In genomic region chr13:65921933-65922332, GRCh38 we compare ENCODE assay signal across 18 cellular contexts.
DNase-seq lines count a peak whose midpoint lies in the region; ATAC-seq and TF ChIP-seq lines count a peak whose summit lies in the region.
"Had no signal": no experiment of that assay in that cellular context is flagged by ENCODE, and none has a peak within 500 bp of the region (broad histone marks: within the 10 kb centered on the region; RNA-seq: fewer than 3 reads in every experiment).

No MANE protein-coding gene starts in this region.

- H3K79me2 ChIP-seq in osteoblast (ENCODE audit: insufficient read depth, low read length), result no peaks in the 10 kb centered on the region

- H3K27me3 ChIP-seq in RWPE2 (ENCODE audit: insufficient read depth, poor library complexity, severe bottlenecking) (no peaks in the 10 kb centered on the region), osteoblast (ENCODE audit: insufficient read depth, low read length) (no peaks in the 10 kb centered on the region), spleen (replicated peaks in 1 of 7) (no peaks in the 10 kb centered on the region)

- TF ChIP-seq POLR2A in spleen (IDR thresholded peaks at IDR 0.05), result no peak

- WGBS in spleen, 5 donors, result 81 to 94% (median 87%) methylated on average over 2 of the region's 2 CpGs

- ATAC-seq in RWPE2 (ENCODE audit: low read depth) (peak; percentile 54; the same call in 2 of the 3 replicates), GM19397 (IDR thresholded peaks at IDR 0.05; ENCODE audit: unreplicated experiment) (no peak), GM21717 (IDR thresholded peaks at IDR 0.05; ENCODE audit: unreplicated experiment) (no peak)

- no peaks in the 10 kb centered on the region for H3K36me3 ChIP-seq in RWPE2 (ENCODE audit: low read depth)
- no peaks in the 10 kb centered on the region for H3K36me3 ChIP-seq in osteoblast (ENCODE audit: insufficient read depth, low read length)
- no peaks in the 10 kb centered on the region for H3K36me3 ChIP-seq in spleen

- H3K4me2 ChIP-seq in osteoblast (ENCODE audit: insufficient read depth, low read length), result peak overlapping the region; percentile 67

- H3K4me1 ChIP-seq in RWPE2 (ENCODE audit: insufficient read depth, poor library complexity, severe bottlenecking), result peaks cover 19% of the 10 kb centered on the region
- peaks cover 11% of the 10 kb centered on the region for H3K4me1 ChIP-seq in osteoblast (ENCODE audit: insufficient read depth, low read length)
- H3K4me1 ChIP-seq in spleen, result no peaks in the 10 kb centered on the region

- intact Hi-C loops in spleen (cut with DNase I; ENCODE audit: low total_unique reads), result no loop called here

- no peaks in the 10 kb centered on the region for H3K9me3 ChIP-seq in RWPE2 (ENCODE audit: severe bottlenecking)
- H3K9me3 ChIP-seq in osteoblast (ENCODE audit: low read depth, low read length), result no peaks in the 10 kb centered on the region
- H3K9me3 ChIP-seq in spleen, result peaks cover 0 to 5% (median 0%) of the 10 kb centered on the region in 8 donors

- TF ChIP-seq CTCF in AG09309 (IDR thresholded peaks at IDR 0.05; ENCODE audit: control insufficient read depth, insufficient read depth, low read depth, low read length, missing control alignments), result no peak
- TF ChIP-seq CTCF in RWPE2 (IDR thresholded peaks at IDR 0.05; ENCODE audit: poor library complexity, severe bottlenecking), result no peak
- TF ChIP-seq CTCF in choroid plexus epithelial cell (conservative IDR thresholded peaks at IDR 0.05; ENCODE audit: low read depth, low read length), result no peak
- no peak for TF ChIP-seq CTCF in osteoblast (IDR thresholded peaks at IDR 0.05; ENCODE audit: extremely low read depth, low read depth, low read length)
- TF ChIP-seq CTCF in spleen (IDR thresholded peaks at IDR 0.05 in 8 of 11, conservative IDR thresholded peaks at IDR 0.05 in 3 of 11), result no peak

- H3K4me3 ChIP-seq in AG09309 (ENCODE audit: control insufficient read depth, low read depth, low read length), result no peak overlapping the region
- H3K4me3 ChIP-seq in RWPE2 (ENCODE audit: severe bottlenecking), result no peak overlapping the region
- no peak overlapping the region for H3K4me3 ChIP-seq in choroid plexus epithelial cell (ENCODE audit: low read depth, low read length)
- H3K4me3 ChIP-seq in osteoblast (ENCODE audit: insufficient read depth, low read length), result peak overlapping the region; percentile 26
- no peak overlapping the region for H3K4me3 ChIP-seq in spleen
- H3K4me3 ChIP-seq: GM23248 had no signal

- peak overlapping the region; percentile 56 for H2AFZ ChIP-seq in osteoblast (ENCODE audit: low read length)
- H2AFZ ChIP-seq: GM23248 had no signal

- H3K27ac ChIP-seq in RWPE2 (ENCODE audit: poor library complexity, severe bottlenecking) (peak overlapping the region; percentile 56), osteoblast (ENCODE audit: low read depth, low read length) (no peak overlapping the region), spleen (no peak overlapping the region)
- H3K27ac ChIP-seq: GM23248 had no signal

- DNase-seq in AG09309 (ENCODE audit: low read depth) (peak; percentile 4), RWPE2 (ENCODE audit: low spot score) (no peak), choroid plexus epithelial cell (ENCODE audit: low read depth) (peak; percentile 61), osteoblast (ENCODE audit: insufficient read length, low spot score, missing footprints) (no peak), spleen (no peak), DMS153 treated with DMSO at 0.1 percent for 48 hours (lab: John Stamatoyannopoulos, UW; ENCODE audit: unreplicated experiment) (no peak)
- DNase-seq: GM23248, H9, KG1, NCI-H1105, NCI-H2081, NCI-H2171 treated with DMSO at 0.1 percent for 48 hours, NCI-H524 treated with DMSO at 0.1 percent for 48 hours, NCI-H82, OCI-M1, Right ventricle myocardium superior had no signal

- H4K20me1 ChIP-seq in osteoblast (ENCODE audit: insufficient read depth, low read length), result no peaks in the 10 kb centered on the region

Comparison
In these comparisons a context has a peak if more than half of its experiments do, and no peak if none do; other contexts are left out.
1. DNase-seq: peak in AG09309 (single experiment) and choroid plexus epithelial cell (single experiment); none in RWPE2 (single experiment), osteoblast (single experiment), spleen (single experiment) and DMS153 treated with DMSO at 0.1 percent for 48 hours (single experiment).